ENCODE assay signal across 10 cellular contexts in the genomic region with DNA sequence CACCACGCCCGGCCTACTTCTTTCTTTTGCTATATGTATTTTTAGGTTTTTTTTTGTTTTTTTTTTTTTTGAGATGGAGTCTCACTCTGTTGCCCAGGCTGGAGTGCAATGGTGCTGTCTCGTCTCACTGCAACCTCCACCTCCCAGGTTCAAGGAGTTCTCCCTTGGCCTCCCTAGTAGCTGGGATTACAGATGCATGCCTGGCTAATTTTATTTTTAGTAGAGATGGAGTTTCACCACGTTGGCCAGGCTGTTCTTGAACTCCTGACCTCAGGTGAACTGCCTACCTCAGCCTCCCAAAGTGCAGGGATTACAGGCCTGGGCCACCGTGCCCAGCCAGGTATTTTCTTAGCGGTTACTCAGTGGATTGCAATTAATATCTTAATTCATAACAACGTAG.
"Had no signal": no experiment of that assay in that cellular context is flagged by ENCODE, and none has a peak within 500 bp of the region (broad histone marks: within the 10 kb centered on the region; RNA-seq: fewer than 3 reads in every experiment).

No MANE protein-coding gene starts in this region.

- H3K4me1 ChIP-seq: HAP-1 had no signal

- ATAC-seq: HCT116, HepG2 had no signal

- H3K27ac ChIP-seq: GM23248, HL-60 had no signal

- H3K4me3 ChIP-seq: GM23248, HAP-1 had no signal

- H3K27me3 Mint-ChIP-seq: IgD-negative memory B cell had no signal

- H3K9me3 ChIP-seq: HAP-1 had no signal

- H3K27ac Mint-ChIP-seq: HFFc6, IgD-negative memory B cell had no signal

- H3K9me3 Mint-ChIP-seq: HFFc6, IgD-negative memory B cell had no signal

- H3K4me3 Mint-ChIP-seq: HFFc6, IgD-negative memory B cell had no signal

- DNase-seq: GM23248, GOT3, H7, HFFc6, KBM-7 had no signal
